Comparison of ENCODE assay signal across 1 cellular context in the genomic region with DNA sequence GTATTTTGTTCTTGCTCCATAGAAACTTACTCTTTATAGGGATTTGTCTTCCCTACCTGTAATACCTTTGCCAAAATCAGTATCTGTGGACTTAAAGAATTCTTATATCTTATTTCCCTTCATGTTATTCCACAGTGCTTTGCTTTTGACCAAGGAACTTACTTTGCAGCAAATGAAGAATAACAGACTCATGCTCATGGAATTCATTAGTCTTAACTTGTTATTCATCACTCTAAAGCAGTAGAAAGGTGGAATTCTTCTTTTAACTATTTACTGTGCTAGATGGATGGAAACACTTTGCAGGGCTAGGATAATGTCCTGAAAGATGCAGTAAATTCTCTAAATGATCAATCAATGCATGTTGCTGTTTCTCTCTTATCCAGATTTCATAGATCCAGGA.
TF ChIP-seq lines count a peak whose summit lies in the region.

No MANE protein-coding gene starts in this region.

TF ChIP-seq in IMR-90, 13 proteins besides CTCF, POLR2A, EP300 and RAD21:
- TF ChIP-seq RCOR1 (IDR thresholded peaks at IDR 0.05; ENCODE audit: insufficient replicate concordance, low read length) (no peak), NFE2L2 (IDR thresholded peaks at IDR 0.05; ENCODE audit: low read depth, low read length) (no peak), RFX5 (IDR thresholded peaks at IDR 0.05; ENCODE audit: low read depth, low read length) (no peak)
- TF ChIP-seq, protein P1, sequence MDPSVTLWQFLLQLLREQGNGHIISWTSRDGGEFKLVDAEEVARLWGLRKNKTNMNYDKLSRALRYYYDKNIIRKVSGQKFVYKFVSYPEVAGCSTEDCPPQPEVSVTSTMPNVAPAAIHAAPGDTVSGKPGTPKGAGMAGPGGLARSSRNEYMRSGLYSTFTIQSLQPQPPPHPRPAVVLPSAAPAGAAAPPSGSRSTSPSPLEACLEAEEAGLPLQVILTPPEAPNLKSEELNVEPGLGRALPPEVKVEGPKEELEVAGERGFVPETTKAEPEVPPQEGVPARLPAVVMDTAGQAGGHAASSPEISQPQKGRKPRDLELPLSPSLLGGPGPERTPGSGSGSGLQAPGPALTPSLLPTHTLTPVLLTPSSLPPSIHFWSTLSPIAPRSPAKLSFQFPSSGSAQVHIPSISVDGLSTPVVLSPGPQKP (IDR thresholded peaks at IDR 0.05; ENCODE audit: borderline replicate concordance, low read depth, low read length): no peak
